12 cellular contexts compared by ENCODE assay signal in genomic region chr11:97814325-97814959, GRCh38.
"Had no signal": no experiment of that assay in that cellular context is flagged by ENCODE, and none has a peak within 500 bp of the region (broad histone marks: within the 10 kb centered on the region; RNA-seq: fewer than 3 reads in every experiment).

No MANE protein-coding gene starts in this region.

- H3K4me3 Mint-ChIP-seq: activated CD4-positive, alpha-beta memory T cell treated with anti-CD3 and anti-CD28 coated beads for 36 hours; activated naive CD8-positive, alpha-beta T cell treated with anti-CD3 and anti-CD28 coated beads, Interleukin-2, amount 10 ng/mL, durations not matched to agents 7 days and 5 days; activated T-cell treated with anti-CD3 and anti-CD28 coated beads, Interleukin-2, amount 50 U/mL, for 72 hours; dendritic cell treated with granulocyte-macrophage colony-stimulating factor and Interleukin-4, amounts not matched to agents 40 ng/mL and 50 ng/mL, for 4 days; effector memory CD8-positive, alpha-beta T cell; naive B cell had no signal

- H3K4me1 Mint-ChIP-seq: activated naive CD8-positive, alpha-beta T cell treated with anti-CD3 and anti-CD28 coated beads, Interleukin-2, amount 10 ng/mL, durations not matched to agents 7 days and 5 days; naive B cell had no signal

- DNase-seq: activated CD4-positive, alpha-beta memory T cell treated with anti-CD3 and anti-CD28 coated beads for 36 hours; activated CD4-positive, CD25-positive, alpha-beta regulatory T cell treated with anti-CD3 and anti-CD28 coated beads, Interleukin-2, amount 50 U/mL, for 72 hours; activated gamma-delta T cell treated with Interleukin-2 at 50 U/mL for 16 hours; activated naive CD8-positive, alpha-beta T cell treated with anti-CD3 and anti-CD28 coated beads, Interleukin-2, amount 10 ng/mL, durations not matched to agents 7 days and 5 days; activated T-cell treated with anti-CD3 and anti-CD28 coated beads, Interleukin-2, amount 50 U/mL, for 72 hours; effector memory CD8-positive, alpha-beta T cell; head of caudate nucleus; naive B cell; retina; thyroid gland had no signal

- ATAC-seq: activated T-cell treated with anti-CD3 and anti-CD28 coated beads, Interleukin-2, amount 50 U/mL, for 72 hours; effector memory CD8-positive, alpha-beta T cell had no signal

- H3K27me3 Mint-ChIP-seq: activated CD4-positive, alpha-beta memory T cell treated with anti-CD3 and anti-CD28 coated beads for 36 hours; activated naive CD8-positive, alpha-beta T cell treated with anti-CD3 and anti-CD28 coated beads, Interleukin-2, amount 10 ng/mL, durations not matched to agents 7 days and 5 days; dendritic cell treated with granulocyte-macrophage colony-stimulating factor and Interleukin-4, amounts not matched to agents 40 ng/mL and 50 ng/mL, for 4 days; effector memory CD8-positive, alpha-beta T cell; naive B cell had no signal

- FAIRE-seq: keratinocyte had no signal

- H3K36me3 Mint-ChIP-seq: activated CD4-positive, alpha-beta memory T cell treated with anti-CD3 and anti-CD28 coated beads for 36 hours; activated naive CD8-positive, alpha-beta T cell treated with anti-CD3 and anti-CD28 coated beads, Interleukin-2, amount 10 ng/mL, durations not matched to agents 7 days and 5 days; naive B cell had no signal

- H3K27ac Mint-ChIP-seq: activated CD4-positive, alpha-beta memory T cell treated with anti-CD3 and anti-CD28 coated beads for 36 hours; activated naive CD8-positive, alpha-beta T cell treated with anti-CD3 and anti-CD28 coated beads, Interleukin-2, amount 10 ng/mL, durations not matched to agents 7 days and 5 days; activated T-cell treated with anti-CD3 and anti-CD28 coated beads, Interleukin-2, amount 50 U/mL, for 72 hours; dendritic cell treated with granulocyte-macrophage colony-stimulating factor and Interleukin-4, amounts not matched to agents 40 ng/mL and 50 ng/mL, for 4 days; effector memory CD8-positive, alpha-beta T cell; naive B cell had no signal
